Comparison of ENCODE assay signal across 22 cellular contexts in the genomic region with DNA sequence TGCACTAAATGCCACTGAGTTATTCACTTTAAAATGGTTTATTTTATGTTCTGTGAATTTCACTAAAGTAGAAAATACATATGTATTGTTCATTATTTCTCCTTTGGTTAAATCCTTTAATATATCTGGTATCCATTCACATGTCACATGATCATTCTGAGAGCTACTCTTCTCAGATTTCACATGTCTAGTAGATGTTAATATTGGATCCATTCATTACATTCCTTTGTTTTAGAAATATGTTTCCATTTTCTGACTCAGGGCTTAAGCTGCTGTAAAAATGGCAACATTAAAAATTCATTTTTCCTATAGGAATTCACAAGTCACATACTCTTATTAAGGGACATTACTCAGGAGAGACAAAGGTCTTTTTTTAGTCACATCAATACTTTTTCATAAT.
"Had no signal": no experiment of that assay in that cellular context is flagged by ENCODE, and none has a peak within 500 bp of the region (broad histone marks: within the 10 kb centered on the region; RNA-seq: fewer than 3 reads in every experiment).

No MANE protein-coding gene starts in this region.

- H3K27ac ChIP-seq: colonic mucosa, foreskin keratinocyte, prostate gland, upper lobe of left lung had no signal

- H3K36me3 Mint-ChIP-seq: naive B cell had no signal

- H3K4me1 ChIP-seq: colonic mucosa, prostate gland had no signal

- H3K27me3 ChIP-seq: colonic mucosa, foreskin keratinocyte, upper lobe of left lung had no signal

- H3K4me2 ChIP-seq: SK-N-SH had no signal

- H3K4me3 ChIP-seq: colonic mucosa, mucosa of descending colon, prostate gland, upper lobe of left lung had no signal

- H3K27ac Mint-ChIP-seq: activated CD4-positive, alpha-beta T cell treated with anti-CD3 and anti-CD28 coated beads for 36 hours; activated naive CD8-positive, alpha-beta T cell treated with anti-CD3 and anti-CD28 coated beads, Interleukin-2, amount 10 ng/mL, durations not matched to agents 7 days and 5 days; brain; memory B cell; stimulated activated naive CD8-positive, alpha-beta T cell treated with anti-CD3 and anti-CD28 coated beads, Interleukin-15, amount 100 ng/mL, for 72 hours; T-helper 2 cell treated with Interferon-gamma antibody and Interleukin-4, amounts not matched to agents 5 μg/mL and 100 μg/mL, for 36 hours; WTC11 had no signal

- H3K9ac ChIP-seq: SK-N-SH had no signal

- H3K9me3 ChIP-seq: colonic mucosa, prostate gland, SK-N-SH, upper lobe of left lung had no signal

- H3K36me3 ChIP-seq: colonic mucosa, prostate gland, upper lobe of left lung had no signal

- ATAC-seq: activated CD4-positive, alpha-beta T cell treated with anti-CD3 and anti-CD28 coated beads for 36 hours; foreskin keratinocyte; mucosa of descending colon; right cardiac atrium; stimulated activated naive CD8-positive, alpha-beta T cell treated with anti-CD3 and anti-CD28 coated beads, Interleukin-15, amount 100 ng/mL, for 72 hours; WTC11 had no signal

- DNase-seq: activated CD4-positive, alpha-beta T cell treated with anti-CD3 and anti-CD28 coated beads, Interleukin-2, amount 50 U/mL, for 48 hours; activated naive CD4-positive, alpha-beta T cell; activated naive CD8-positive, alpha-beta T cell treated with anti-CD3 and anti-CD28 coated beads, Interleukin-2, amount 10 ng/mL, durations not matched to agents 7 days and 5 days; caudate nucleus; colonic mucosa; head of caudate nucleus; kidney glomerular epithelial cell; mucosa of descending colon; naive B cell; right cardiac atrium; SK-N-SH; small intestine; stimulated activated CD4-positive, alpha-beta T cell treated with anti-CD3 and anti-CD28 coated beads, Interleukin-4, amount 100 ng/mL, for 1 hour; stimulated activated naive CD8-positive, alpha-beta T cell treated with anti-CD3 and anti-CD28 coated beads, Interleukin-15, amount 100 ng/mL, for 72 hours; upper lobe of left lung had no signal
